1 cellular context compared by ENCODE assay signal in the genomic region with DNA sequence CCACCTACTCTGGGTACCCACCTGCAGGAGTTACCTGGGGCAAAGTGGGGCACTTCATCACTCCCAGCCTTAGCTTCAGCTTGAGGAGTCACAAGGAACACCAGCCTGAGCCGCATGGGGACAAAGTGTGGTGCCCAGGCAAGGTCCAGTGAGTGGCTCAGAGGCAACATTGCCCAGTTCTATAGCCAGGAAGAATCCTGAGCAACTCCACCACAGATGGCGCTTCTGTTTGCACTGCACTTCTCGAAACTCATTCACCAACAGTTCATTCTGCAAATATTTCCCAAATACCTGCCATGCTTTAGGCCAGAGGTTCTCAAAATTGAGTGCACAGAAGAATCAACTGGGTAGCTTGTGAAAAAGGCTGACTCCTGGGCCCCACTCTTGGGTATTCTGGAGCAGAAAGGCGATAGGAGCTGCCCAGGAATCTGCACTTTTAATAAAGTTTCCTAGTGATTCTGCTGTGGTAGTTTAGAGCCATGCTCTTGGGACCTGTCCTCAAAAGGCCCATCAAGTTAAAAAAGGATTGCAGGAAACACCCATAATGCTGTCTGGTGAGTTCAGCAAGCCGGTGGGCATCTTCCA.
A peak's percentile ranks its signal among the peaks of the same experiment; 100 is the strongest.
TF ChIP-seq lines count a peak whose summit lies in the region.

No MANE protein-coding gene starts in this region.

TF ChIP-seq in HepG2, 621 proteins besides CTCF, POLR2A, EP300 and RAD21 (continued from another document and continues in another):
- TF ChIP-seq CC2D1A (CRISPR knock-in tag; IDR thresholded peaks at IDR 0.05) (no peak), KDM1A (CRISPR knock-in tag; IDR thresholded peaks at IDR 0.05) (no peak), GLI4 (CRISPR knock-in tag; IDR thresholded peaks at IDR 0.05; ENCODE audit: borderline replicate concordance) (no peak), KLF9 (CRISPR knock-in tag; IDR thresholded peaks at IDR 0.05; ENCODE audit: low read depth) (no peak), HDAC6 (IDR thresholded peaks at IDR 0.05; ENCODE audit: low read depth, low read length) (no peak), MED13 (CRISPR knock-in tag; IDR thresholded peaks at IDR 0.05) (no peak), TBX3 (IDR thresholded peaks at IDR 0.05; ENCODE audit: borderline replicate concordance) (no peak), CAMTA2 (CRISPR knock-in tag; IDR thresholded peaks at IDR 0.05; ENCODE audit: borderline replicate concordance) (no peak), SOX13 (IDR thresholded peaks at IDR 0.05) (no peak), SOX13 (CRISPR knock-in tag; conservative IDR thresholded peaks at IDR 0.05 in 1 of 2, IDR thresholded peaks at IDR 0.05 in 1 of 2) (peak in 1 of 2 experiments; percentile 74; a peak in 2 of 4 replicates), SKI (IDR thresholded peaks at IDR 0.05; ENCODE audit: partially characterized antibody) (no peak), ZNF225 (CRISPR knock-in tag; IDR thresholded peaks at IDR 0.05) (no peak), STAG1 (CRISPR knock-in tag; IDR thresholded peaks at IDR 0.05) (peak; percentile 65), PRMT3 (CRISPR knock-in tag; IDR thresholded peaks at IDR 0.05; ENCODE audit: borderline replicate concordance, low read depth) (no peak), TBX2 (CRISPR knock-in tag; IDR thresholded peaks at IDR 0.05; ENCODE audit: borderline replicate concordance) (no peak; the same call in 1 of the 2 replicates), RXRB (CRISPR knock-in tag; IDR thresholded peaks at IDR 0.05; ENCODE audit: borderline replicate concordance) (peak; percentile 40; the same call in 1 of the 2 replicates), ZNF264 (CRISPR knock-in tag; IDR thresholded peaks at IDR 0.05) (peak; percentile 27; the same call in 1 of the 2 replicates), U2AF2 (IDR thresholded peaks at IDR 0.05; ENCODE audit: low read depth, low read length) (no peak), ZNF75D (CRISPR knock-in tag; IDR thresholded peaks at IDR 0.05; ENCODE audit: borderline replicate concordance) (no peak), ZNF282 (IDR thresholded peaks at IDR 0.05; ENCODE audit: partially characterized antibody) (no peak), ZBTB7A (CRISPR knock-in tag; IDR thresholded peaks at IDR 0.05) (no peak), BRCA1 (CRISPR knock-in tag; IDR thresholded peaks at IDR 0.05) (no peak), GFI1 (CRISPR knock-in tag; IDR thresholded peaks at IDR 0.05; ENCODE audit: borderline replicate concordance) (no peak), ZNF317 (CRISPR knock-in tag; IDR thresholded peaks at IDR 0.05) (0 out of 2 replicates have a peak, but pooled peaks have one; percentile 48), CHD4 (IDR thresholded peaks at IDR 0.05; ENCODE audit: borderline replicate concordance, low read length) (no peak), REPIN1 (CRISPR knock-in tag; IDR thresholded peaks at IDR 0.05; ENCODE audit: borderline replicate concordance, low read depth) (no peak), MTA3 (CRISPR knock-in tag; IDR thresholded peaks at IDR 0.05) (no peak), DMAP1 (CRISPR knock-in tag; IDR thresholded peaks at IDR 0.05) (no peak), ZNF468 (CRISPR knock-in tag; IDR thresholded peaks at IDR 0.05) (no peak), RFX3 (CRISPR knock-in tag; IDR thresholded peaks at IDR 0.05) (no peak), NONO (IDR thresholded peaks at IDR 0.05) (no peak), NONO (CRISPR knock-in tag; conservative IDR thresholded peaks at IDR 0.05) (no peak), SP4 (CRISPR knock-in tag; IDR thresholded peaks at IDR 0.05) (no peak), ZNF644 (CRISPR knock-in tag; IDR thresholded peaks at IDR 0.05; ENCODE audit: low read depth) (0 out of 2 replicates have a peak, but pooled peaks have one; percentile 69), ELF3 (CRISPR knock-in tag; IDR thresholded peaks at IDR 0.05) (0 out of 2 replicates have a peak, but pooled peaks have one; percentile 37)
- TF ChIP-seq, protein P1, sequence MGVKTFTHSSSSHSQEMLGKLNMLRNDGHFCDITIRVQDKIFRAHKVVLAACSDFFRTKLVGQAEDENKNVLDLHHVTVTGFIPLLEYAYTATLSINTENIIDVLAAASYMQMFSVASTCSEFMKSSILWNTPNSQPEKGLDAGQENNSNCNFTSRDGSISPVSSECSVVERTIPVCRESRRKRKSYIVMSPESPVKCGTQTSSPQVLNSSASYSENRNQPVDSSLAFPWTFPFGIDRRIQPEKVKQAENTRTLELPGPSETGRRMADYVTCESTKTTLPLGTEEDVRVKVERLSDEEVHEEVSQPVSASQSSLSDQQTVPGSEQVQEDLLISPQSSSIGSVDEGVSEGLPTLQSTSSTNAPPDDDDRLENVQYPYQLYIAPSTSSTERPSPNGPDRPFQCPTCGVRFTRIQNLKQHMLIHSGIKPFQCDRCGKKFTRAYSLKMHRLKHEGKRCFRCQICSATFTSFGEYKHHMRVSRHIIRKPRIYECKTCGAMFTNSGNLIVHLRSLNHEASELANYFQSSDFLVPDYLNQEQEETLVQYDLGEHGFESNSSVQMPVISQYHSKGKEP (CRISPR knock-in tag; IDR thresholded peaks at IDR 0.05), result no peak
- TF ChIP-seq, protein P2, sequence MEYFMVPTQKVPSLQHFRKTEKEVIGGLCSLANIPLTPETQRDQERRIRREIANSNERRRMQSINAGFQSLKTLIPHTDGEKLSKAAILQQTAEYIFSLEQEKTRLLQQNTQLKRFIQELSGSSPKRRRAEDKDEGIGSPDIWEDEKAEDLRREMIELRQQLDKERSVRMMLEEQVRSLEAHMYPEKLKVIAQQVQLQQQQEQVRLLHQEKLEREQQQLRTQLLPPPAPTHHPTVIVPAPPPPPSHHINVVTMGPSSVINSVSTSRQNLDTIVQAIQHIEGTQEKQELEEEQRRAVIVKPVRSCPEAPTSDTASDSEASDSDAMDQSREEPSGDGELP (IDR thresholded peaks at IDR 0.05; ENCODE audit: borderline replicate concordance, low read depth), result 0 out of 2 replicates have a peak, but pooled peaks have one; percentile 22
- TF ChIP-seq, protein P3, sequence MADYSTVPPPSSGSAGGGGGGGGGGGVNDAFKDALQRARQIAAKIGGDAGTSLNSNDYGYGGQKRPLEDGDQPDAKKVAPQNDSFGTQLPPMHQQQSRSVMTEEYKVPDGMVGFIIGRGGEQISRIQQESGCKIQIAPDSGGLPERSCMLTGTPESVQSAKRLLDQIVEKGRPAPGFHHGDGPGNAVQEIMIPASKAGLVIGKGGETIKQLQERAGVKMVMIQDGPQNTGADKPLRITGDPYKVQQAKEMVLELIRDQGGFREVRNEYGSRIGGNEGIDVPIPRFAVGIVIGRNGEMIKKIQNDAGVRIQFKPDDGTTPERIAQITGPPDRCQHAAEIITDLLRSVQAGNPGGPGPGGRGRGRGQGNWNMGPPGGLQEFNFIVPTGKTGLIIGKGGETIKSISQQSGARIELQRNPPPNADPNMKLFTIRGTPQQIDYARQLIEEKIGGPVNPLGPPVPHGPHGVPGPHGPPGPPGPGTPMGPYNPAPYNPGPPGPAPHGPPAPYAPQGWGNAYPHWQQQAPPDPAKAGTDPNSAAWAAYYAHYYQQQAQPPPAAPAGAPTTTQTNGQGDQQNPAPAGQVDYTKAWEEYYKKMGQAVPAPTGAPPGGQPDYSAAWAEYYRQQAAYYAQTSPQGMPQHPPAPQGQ (CRISPR knock-in tag; IDR thresholded peaks at IDR 0.05; ENCODE audit: borderline replicate concordance), result no peak
- TF ChIP-seq, protein P4, sequence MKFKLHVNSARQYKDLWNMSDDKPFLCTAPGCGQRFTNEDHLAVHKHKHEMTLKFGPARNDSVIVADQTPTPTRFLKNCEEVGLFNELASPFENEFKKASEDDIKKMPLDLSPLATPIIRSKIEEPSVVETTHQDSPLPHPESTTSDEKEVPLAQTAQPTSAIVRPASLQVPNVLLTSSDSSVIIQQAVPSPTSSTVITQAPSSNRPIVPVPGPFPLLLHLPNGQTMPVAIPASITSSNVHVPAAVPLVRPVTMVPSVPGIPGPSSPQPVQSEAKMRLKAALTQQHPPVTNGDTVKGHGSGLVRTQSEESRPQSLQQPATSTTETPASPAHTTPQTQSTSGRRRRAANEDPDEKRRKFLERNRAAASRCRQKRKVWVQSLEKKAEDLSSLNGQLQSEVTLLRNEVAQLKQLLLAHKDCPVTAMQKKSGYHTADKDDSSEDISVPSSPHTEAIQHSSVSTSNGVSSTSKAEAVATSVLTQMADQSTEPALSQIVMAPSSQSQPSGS (CRISPR knock-in tag; IDR thresholded peaks at IDR 0.05), result no peak
- TF ChIP-seq, protein P5, sequence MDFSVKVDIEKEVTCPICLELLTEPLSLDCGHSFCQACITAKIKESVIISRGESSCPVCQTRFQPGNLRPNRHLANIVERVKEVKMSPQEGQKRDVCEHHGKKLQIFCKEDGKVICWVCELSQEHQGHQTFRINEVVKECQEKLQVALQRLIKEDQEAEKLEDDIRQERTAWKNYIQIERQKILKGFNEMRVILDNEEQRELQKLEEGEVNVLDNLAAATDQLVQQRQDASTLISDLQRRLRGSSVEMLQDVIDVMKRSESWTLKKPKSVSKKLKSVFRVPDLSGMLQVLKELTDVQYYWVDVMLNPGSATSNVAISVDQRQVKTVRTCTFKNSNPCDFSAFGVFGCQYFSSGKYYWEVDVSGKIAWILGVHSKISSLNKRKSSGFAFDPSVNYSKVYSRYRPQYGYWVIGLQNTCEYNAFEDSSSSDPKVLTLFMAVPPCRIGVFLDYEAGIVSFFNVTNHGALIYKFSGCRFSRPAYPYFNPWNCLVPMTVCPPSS (IDR thresholded peaks at IDR 0.05), result no peak
- TF ChIP-seq, protein P6, sequence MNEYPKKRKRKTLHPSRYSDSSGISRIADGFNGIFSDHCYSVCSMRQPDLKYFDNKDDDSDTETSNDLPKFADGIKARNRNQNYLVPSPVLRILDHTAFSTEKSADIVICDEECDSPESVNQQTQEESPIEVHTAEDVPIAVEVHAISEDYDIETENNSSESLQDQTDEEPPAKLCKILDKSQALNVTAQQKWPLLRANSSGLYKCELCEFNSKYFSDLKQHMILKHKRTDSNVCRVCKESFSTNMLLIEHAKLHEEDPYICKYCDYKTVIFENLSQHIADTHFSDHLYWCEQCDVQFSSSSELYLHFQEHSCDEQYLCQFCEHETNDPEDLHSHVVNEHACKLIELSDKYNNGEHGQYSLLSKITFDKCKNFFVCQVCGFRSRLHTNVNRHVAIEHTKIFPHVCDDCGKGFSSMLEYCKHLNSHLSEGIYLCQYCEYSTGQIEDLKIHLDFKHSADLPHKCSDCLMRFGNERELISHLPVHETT (CRISPR knock-in tag; conservative IDR thresholded peaks at IDR 0.05), result no peak
- TF ChIP-seq, protein P7, sequence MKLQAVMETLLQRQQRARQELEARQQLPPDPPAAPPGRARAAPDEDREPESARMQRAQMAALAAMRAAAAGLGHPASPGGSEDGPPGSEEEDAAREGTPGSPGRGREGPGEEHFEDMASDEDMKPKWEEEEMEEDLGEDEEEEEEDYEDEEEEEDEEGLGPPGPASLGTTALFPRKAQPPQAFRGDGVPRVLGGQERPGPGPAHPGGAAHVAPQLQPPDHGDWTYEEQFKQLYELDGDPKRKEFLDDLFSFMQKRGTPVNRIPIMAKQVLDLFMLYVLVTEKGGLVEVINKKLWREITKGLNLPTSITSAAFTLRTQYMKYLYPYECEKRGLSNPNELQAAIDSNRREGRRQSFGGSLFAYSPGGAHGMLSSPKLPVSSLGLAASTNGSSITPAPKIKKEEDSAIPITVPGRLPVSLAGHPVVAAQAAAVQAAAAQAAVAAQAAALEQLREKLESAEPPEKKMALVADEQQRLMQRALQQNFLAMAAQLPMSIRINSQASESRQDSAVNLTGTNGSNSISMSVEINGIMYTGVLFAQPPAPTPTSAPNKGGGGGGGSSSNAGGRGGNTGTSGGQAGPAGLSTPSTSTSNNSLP (IDR thresholded peaks at IDR 0.05; ENCODE audit: low read depth, low read length), result no peak
- TF ChIP-seq, protein P8, sequence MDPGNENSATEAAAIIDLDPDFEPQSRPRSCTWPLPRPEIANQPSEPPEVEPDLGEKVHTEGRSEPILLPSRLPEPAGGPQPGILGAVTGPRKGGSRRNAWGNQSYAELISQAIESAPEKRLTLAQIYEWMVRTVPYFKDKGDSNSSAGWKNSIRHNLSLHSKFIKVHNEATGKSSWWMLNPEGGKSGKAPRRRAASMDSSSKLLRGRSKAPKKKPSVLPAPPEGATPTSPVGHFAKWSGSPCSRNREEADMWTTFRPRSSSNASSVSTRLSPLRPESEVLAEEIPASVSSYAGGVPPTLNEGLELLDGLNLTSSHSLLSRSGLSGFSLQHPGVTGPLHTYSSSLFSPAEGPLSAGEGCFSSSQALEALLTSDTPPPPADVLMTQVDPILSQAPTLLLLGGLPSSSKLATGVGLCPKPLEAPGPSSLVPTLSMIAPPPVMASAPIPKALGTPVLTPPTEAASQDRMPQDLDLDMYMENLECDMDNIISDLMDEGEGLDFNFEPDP (CRISPR knock-in tag; conservative IDR thresholded peaks at IDR 0.05), result no peak
- TF ChIP-seq, protein P9, sequence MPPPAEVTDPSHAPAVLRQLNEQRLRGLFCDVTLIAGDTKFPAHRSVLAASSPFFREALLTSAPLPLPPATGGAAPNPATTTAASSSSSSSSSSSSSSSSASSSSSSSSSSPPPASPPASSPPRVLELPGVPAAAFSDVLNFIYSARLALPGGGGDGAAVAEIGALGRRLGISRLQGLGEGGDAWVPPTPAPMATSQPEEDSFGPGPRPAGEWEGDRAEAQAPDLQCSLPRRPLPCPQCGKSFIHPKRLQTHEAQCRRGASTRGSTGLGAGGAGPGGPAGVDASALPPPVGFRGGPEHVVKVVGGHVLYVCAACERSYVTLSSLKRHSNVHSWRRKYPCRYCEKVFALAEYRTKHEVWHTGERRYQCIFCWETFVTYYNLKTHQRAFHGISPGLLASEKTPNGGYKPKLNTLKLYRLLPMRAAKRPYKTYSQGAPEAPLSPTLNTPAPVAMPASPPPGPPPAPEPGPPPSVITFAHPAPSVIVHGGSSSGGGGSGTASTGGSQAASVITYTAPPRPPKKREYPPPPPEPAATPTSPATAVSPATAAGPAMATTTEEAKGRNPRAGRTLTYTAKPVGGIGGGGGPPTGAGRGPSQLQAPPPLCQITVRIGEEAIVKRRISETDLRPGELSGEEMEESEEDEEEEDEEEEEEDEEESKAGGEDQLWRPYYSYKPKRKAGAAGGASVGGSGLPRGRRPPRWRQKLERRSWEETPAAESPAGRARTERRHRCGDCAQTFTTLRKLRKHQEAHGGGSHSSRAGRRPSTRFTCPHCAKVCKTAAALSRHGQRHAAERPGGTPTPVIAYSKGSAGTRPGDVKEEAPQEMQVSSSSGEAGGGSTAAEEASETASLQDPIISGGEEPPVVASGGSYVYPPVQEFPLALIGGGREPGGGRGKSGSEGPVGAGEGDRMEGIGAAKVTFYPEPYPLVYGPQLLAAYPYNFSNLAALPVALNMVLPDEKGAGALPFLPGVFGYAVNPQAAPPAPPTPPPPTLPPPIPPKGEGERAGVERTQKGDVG (CRISPR knock-in tag; IDR thresholded peaks at IDR 0.05; ENCODE audit: borderline replicate concordance), result no peak
- TF ChIP-seq, protein P10, sequence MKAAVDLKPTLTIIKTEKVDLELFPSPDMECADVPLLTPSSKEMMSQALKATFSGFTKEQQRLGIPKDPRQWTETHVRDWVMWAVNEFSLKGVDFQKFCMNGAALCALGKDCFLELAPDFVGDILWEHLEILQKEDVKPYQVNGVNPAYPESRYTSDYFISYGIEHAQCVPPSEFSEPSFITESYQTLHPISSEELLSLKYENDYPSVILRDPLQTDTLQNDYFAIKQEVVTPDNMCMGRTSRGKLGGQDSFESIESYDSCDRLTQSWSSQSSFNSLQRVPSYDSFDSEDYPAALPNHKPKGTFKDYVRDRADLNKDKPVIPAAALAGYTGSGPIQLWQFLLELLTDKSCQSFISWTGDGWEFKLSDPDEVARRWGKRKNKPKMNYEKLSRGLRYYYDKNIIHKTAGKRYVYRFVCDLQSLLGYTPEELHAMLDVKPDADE (CRISPR knock-in tag; IDR thresholded peaks at IDR 0.05), result no peak
- TF ChIP-seq, protein P11, sequence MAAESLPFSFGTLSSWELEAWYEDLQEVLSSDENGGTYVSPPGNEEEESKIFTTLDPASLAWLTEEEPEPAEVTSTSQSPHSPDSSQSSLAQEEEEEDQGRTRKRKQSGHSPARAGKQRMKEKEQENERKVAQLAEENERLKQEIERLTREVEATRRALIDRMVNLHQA (CRISPR knock-in tag; IDR thresholded peaks at IDR 0.05), result no peak
